23 cellular contexts compared by ENCODE assay signal in genomic region chr3:55269096-55269495, GRCh38.
DNase-seq lines count a peak whose midpoint lies in the region; ATAC-seq and TF ChIP-seq lines count a peak whose summit lies in the region.
"Had no signal": no experiment of that assay in that cellular context is flagged by ENCODE, and none has a peak within 500 bp of the region (broad histone marks: within the 10 kb centered on the region; RNA-seq: fewer than 3 reads in every experiment).

No MANE protein-coding gene starts in this region.

- intact Hi-C loops in IMR-90 (cut with micrococcal nuclease), result loop anchor here (2.0 to 5.0 kb wide), 3 partner anchors 76 to 317 kb away; no protein-coding TSS in a partner anchor

- no peaks in the 10 kb centered on the region for H4K20me1 ChIP-seq in GM23248 (ENCODE audit: insufficient read depth)
- no peaks in the 10 kb centered on the region for H4K20me1 ChIP-seq in IMR-90 (ENCODE audit: insufficient read depth, low read length)
- H4K20me1 ChIP-seq: BLaER1 treated with 17β-estradiol and CSF1 and Interleukin-3, amounts not matched to agents 10 nM and 100 nM had no signal

- dilution Hi-C loops in IMR-90 (cut with HindIII; ENCODE audit: low sequenced_read_pairs, unreplicated experiment), result no loop called here

- H4K8ac ChIP-seq in IMR-90 (ENCODE audit: low read depth in 2 of 2, low read length in 2 of 2), result peak overlapping the region; percentile 68 to 84

- BruUV-seq in IMR-90 (replicated peaks; lab: Mats Ljungman, UMichigan), result no TSS peak

- POLR2A ChIA-PET in IMR-90 (lab: Charles Lee; ENCODE audit: unreplicated experiment), result interaction anchor here (1.0 kb wide), 1 partner anchor 99 kb away, joined by 3 read pairs; no protein-coding TSS in a partner anchor

- H2AK9ac ChIP-seq in IMR-90 (replicated peaks; ENCODE audit: low read depth, low read length, poor library complexity), result no peak overlapping the region

- peak overlapping the region; percentile 96 for H3K4ac ChIP-seq in IMR-90 (ENCODE audit: low read depth, low read length)

- TF ChIP-seq RAD21 in IMR-90 (IDR thresholded peaks at IDR 0.05; ENCODE audit: low read length), result no peak

- H3K9me3 Mint-ChIP-seq in stimulated activated naive CD8-positive, alpha-beta T cell treated with anti-CD3 and anti-CD28 coated beads, Interleukin-15, amount 100 ng/mL, for 72 hours, result no peaks in the 10 kb centered on the region
- H3K9me3 Mint-ChIP-seq: CD4-positive, alpha-beta T cell had no signal

- no peaks in the 10 kb centered on the region for H3K9me2 ChIP-seq in GM23248 (ENCODE audit: insufficient read depth)

- H3K79me1 ChIP-seq in IMR-90 (ENCODE audit: low read depth in 1 of 2, low read length in 2 of 2), result no peaks in the 10 kb centered on the region

- H3K4me2 ChIP-seq in GM23248 (ENCODE audit: unreplicated experiment), result no peak overlapping the region
- H3K4me2 ChIP-seq in IMR-90 (ENCODE audit: low read depth, low read length), result no peak overlapping the region
- H3K4me2 ChIP-seq: A549; BLaER1 treated with 17β-estradiol and CSF1 and Interleukin-3, amounts not matched to agents 10 nM and 100 nM had no signal

- peaks cover 66% of the 10 kb centered on the region for H3K4me1 ChIP-seq in GM23248 (ENCODE audit: insufficient read depth)
- peaks cover 26% of the 10 kb centered on the region for H3K4me1 ChIP-seq in IMR-90 (ENCODE audit: control insufficient read depth, insufficient read depth, low read length)
- H3K4me1 ChIP-seq: A549; BE2C; BLaER1 treated with 17β-estradiol and CSF1 and Interleukin-3, amounts not matched to agents 10 nM and 100 nM; HAP-1 had no signal

- no peak overlapping the region for H3K4me3 Mint-ChIP-seq in stimulated activated naive CD8-positive, alpha-beta T cell treated with anti-CD3 and anti-CD28 coated beads, Interleukin-15, amount 100 ng/mL, for 72 hours
- H3K4me3 Mint-ChIP-seq: CD14-positive monocyte; CD4-positive, alpha-beta T cell; CD8-positive, alpha-beta memory T cell had no signal

- WGBS in GM23248 (ENCODE audit: low coverage in 1 of 2, low lambda C conversion rate in 2 of 2, missing lambda C conversion rate in 2 of 2), 2 experiments, result 46 to 54% methylated on average over 4 of the region's 4 CpGs
- WGBS in IMR-90 (ENCODE audit: extremely low coverage in 2 of 2, insufficient read length in 1 of 2), 2 experiments, result no CpG with 5 or more reads among the region's 4 CpGs

- peaks cover 28% of the 10 kb centered on the region for H3K9me1 ChIP-seq in IMR-90 (ENCODE audit: insufficient read depth, low read length)

- no peaks in the 10 kb centered on the region for H3K27me3 Mint-ChIP-seq in stimulated activated naive CD8-positive, alpha-beta T cell treated with anti-CD3 and anti-CD28 coated beads, Interleukin-15, amount 100 ng/mL, for 72 hours
- H3K27me3 Mint-ChIP-seq: CD4-positive, alpha-beta T cell; CD8-positive, alpha-beta memory T cell had no signal

- no peak overlapping the region; the same call in 1 of the 2 replicates for H2AK5ac ChIP-seq in IMR-90 (ENCODE audit: low read depth, low read length)

- H3K27ac ChIP-seq in GM23248 (peak overlapping the region; percentile 85), IMR-90 (ENCODE audit: insufficient read depth, low read length) (peak overlapping the region; percentile 85)
- H3K27ac ChIP-seq: 22Rv1; A549; BLaER1 treated with 17β-estradiol and CSF1 and Interleukin-3, amounts not matched to agents 10 nM and 100 nM had no signal

- H4K91ac ChIP-seq in IMR-90 (ENCODE audit: insufficient read depth, low read depth, low read length), result peak overlapping the region; percentile 93

- no peak overlapping the region for H3K27ac Mint-ChIP-seq in stimulated activated naive CD8-positive, alpha-beta T cell treated with anti-CD3 and anti-CD28 coated beads, Interleukin-15, amount 100 ng/mL, for 72 hours
- H3K27ac Mint-ChIP-seq: CD14-positive monocyte; CD4-positive, alpha-beta T cell; CD8-positive, alpha-beta memory T cell had no signal

- H3K14ac ChIP-seq in IMR-90 (replicated peaks; ENCODE audit: low read depth, low read length), result peak overlapping the region; percentile 90; the same call in 1 of the 2 replicates

- DNase-seq in GM23248 (no peak), IMR-90 (no peak), amniotic epithelial cell (ENCODE audit: low read depth) (peak; percentile 92), iris pigment epithelial cell (ENCODE audit: low read depth) (peak; percentile 13), 8988T (no peak), activated gamma-delta T cell treated with Interleukin-2 at 50 U/mL for 16 hours (no peak)
- DNase-seq in stimulated activated naive CD8-positive, alpha-beta T cell treated with anti-CD3 and anti-CD28 coated beads, Interleukin-15, amount 100 ng/mL, for 72 hours, result no peak
- DNase-seq: ACHN; AML-193; BE2C; CD4-positive, alpha-beta T cell; CD8-positive, alpha-beta memory T cell; DMS 273 treated with DMSO at 0.1 percent for 48 hours; DMS79; GDM1; GOT3 had no signal

- H3K9ac ChIP-seq in GM23248 (no peak overlapping the region), IMR-90 (ENCODE audit: low read depth, low read length) (no peak overlapping the region)
- H3K9ac ChIP-seq: BLaER1 treated with 17β-estradiol and CSF1 and Interleukin-3, amounts not matched to agents 10 nM and 100 nM had no signal

- H4K5ac ChIP-seq in IMR-90 (ENCODE audit: low read depth, low read length), result peak overlapping the region; percentile 94

- no peak overlapping the region for H3K4me3 ChIP-seq in GM23248
- H3K4me3 ChIP-seq in IMR-90 (ENCODE audit: insufficient read depth, low read depth, low read length), result no peak overlapping the region
- H3K4me3 ChIP-seq: A549; BLaER1 treated with 17β-estradiol and CSF1 and Interleukin-3, amounts not matched to agents 10 nM and 100 nM; GM12878; HAP-1 had no signal

- in situ Hi-C loops in GM23248 (cut with MboI) (no loop called here), IMR-90 (cut with MboI; ENCODE audit: low sequenced_read_pairs) (loop anchor here (25.0 kb wide), 1 partner anchor 407 kb away; no protein-coding TSS in a partner anchor)

- ATAC-seq in IMR-90 (ENCODE audit: low read depth) (no peak), HG03354 (IDR thresholded peaks at IDR 0.05; ENCODE audit: poor library complexity, severe bottlenecking, unreplicated experiment) (no peak)
- ATAC-seq in stimulated activated naive CD8-positive, alpha-beta T cell treated with anti-CD3 and anti-CD28 coated beads, Interleukin-15, amount 100 ng/mL, for 72 hours, result no peak
- ATAC-seq: A549, GM12878 had no signal

- peak overlapping the region; percentile 37; the same call in 1 of the 3 replicates for H2BK15ac ChIP-seq in IMR-90 (ENCODE audit: low read depth, low read length)

- no peak for TF ChIP-seq CTCF in IMR-90 (conservative IDR thresholded peaks at IDR 0.05; ENCODE audit: low read depth, low read length)

- no peaks in the 10 kb centered on the region for H3K79me2 ChIP-seq in GM23248 (ENCODE audit: insufficient read depth)

- H3K56ac ChIP-seq in IMR-90 (ENCODE audit: extremely low read depth, insufficient read depth, low read length), result peak overlapping the region; percentile 27; the same call in 1 of the 2 replicates

- peak overlapping the region; percentile 76; the same call in 1 of the 2 replicates for H3K23ac ChIP-seq in IMR-90 (ENCODE audit: low read depth, low read length)

- peak overlapping the region; percentile 87 for H2BK120ac ChIP-seq in IMR-90 (ENCODE audit: low read depth, low read length)

- CTCF ChIA-PET in IMR-90 (lab: Yijun Ruan, JAX), result no interaction called here

- H3K27me3 ChIP-seq in GM23248 (replicated peaks; ENCODE audit: insufficient read depth) (no peaks in the 10 kb centered on the region), IMR-90 (ENCODE audit: control insufficient read depth, insufficient read depth, low read length) (no peaks in the 10 kb centered on the region)
- H3K27me3 ChIP-seq: BE2C; BLaER1 treated with 17β-estradiol and CSF1 and Interleukin-3, amounts not matched to agents 10 nM and 100 nM had no signal

- peak overlapping the region; percentile 100 for H2BK5ac ChIP-seq in IMR-90 (ENCODE audit: low read depth, low read length, poor library complexity, severe bottlenecking)

- H2AFZ ChIP-seq in GM23248 (no peak overlapping the region), IMR-90 (replicated peaks; ENCODE audit: low read length, poor library complexity) (no peak overlapping the region)

- H3K9me3 ChIP-seq in GM23248 (ENCODE audit: low read depth) (no peaks in the 10 kb centered on the region), IMR-90 (ENCODE audit: control insufficient read depth, insufficient read depth, low read length) (no peaks in the 10 kb centered on the region)
- H3K9me3 ChIP-seq: A549; BE2C; BLaER1 treated with 17β-estradiol and CSF1 and Interleukin-3, amounts not matched to agents 10 nM and 100 nM; HAP-1 had no signal

- no peaks in the 10 kb centered on the region for H3K4me1 Mint-ChIP-seq in stimulated activated naive CD8-positive, alpha-beta T cell treated with anti-CD3 and anti-CD28 coated beads, Interleukin-15, amount 100 ng/mL, for 72 hours
- H3K4me1 Mint-ChIP-seq: CD14-positive monocyte; CD8-positive, alpha-beta memory T cell had no signal

- peak overlapping the region; percentile 98 for H3K18ac ChIP-seq in IMR-90 (ENCODE audit: low read depth, low read length)

- no peak for TF ChIP-seq POLR2A in IMR-90 (IDR thresholded peaks at IDR 0.05; ENCODE audit: low read depth, low read length)

- H3K36me3 ChIP-seq in GM23248 (ENCODE audit: low read depth) (no peaks in the 10 kb centered on the region), IMR-90 (ENCODE audit: control insufficient read depth, insufficient read depth, low read length) (no peaks in the 10 kb centered on the region)
- H3K36me3 ChIP-seq: BE2C; BLaER1 treated with 17β-estradiol and CSF1 and Interleukin-3, amounts not matched to agents 10 nM and 100 nM; HAP-1 had no signal

- peak overlapping the region; percentile 93; the same call in 1 of the 2 replicates for H2BK20ac ChIP-seq in IMR-90 (ENCODE audit: low read depth, low read length)

- H3F3A ChIP-seq in GM23248 (ENCODE audit: insufficient read depth), result peaks cover 54% of the 10 kb centered on the region

TF ChIP-seq in IMR-90, 13 proteins besides CTCF, POLR2A, EP300 and RAD21 (continues in another document):
- TF ChIP-seq BHLHE40 (IDR thresholded peaks at IDR 0.05; ENCODE audit: low read depth, low read length) (no peak), CHD1 (IDR thresholded peaks at IDR 0.05; ENCODE audit: low read depth, low read length) (no peak), SMC3 (IDR thresholded peaks at IDR 0.05; ENCODE audit: low read depth, low read length) (no peak), MAZ (IDR thresholded peaks at IDR 0.05; ENCODE audit: borderline replicate concordance, low read depth, low read length) (no peak), RFX5 (IDR thresholded peaks at IDR 0.05; ENCODE audit: low read depth, low read length) (no peak), ELK1 (IDR thresholded peaks at IDR 0.05; ENCODE audit: borderline replicate concordance, low read depth, low read length) (no peak)

Comparison
In these comparisons a context has a peak if more than half of its experiments do, and no peak if none do; other contexts are left out.
1. DNase-seq: peak in amniotic epithelial cell (single experiment) and iris pigment epithelial cell (single experiment); none in GM23248 (single experiment), IMR-90 (single experiment), 8988T (single experiment), activated gamma-delta T cell treated with Interleukin-2 at 50 U/mL for 16 hours (single experiment) and stimulated activated naive CD8-positive, alpha-beta T cell treated with anti-CD3 and anti-CD28 coated beads, Interleukin-15, amount 100 ng/mL, for 72 hours (0 of 2).